ENCODE assay signal across 8 cellular contexts in the genomic region with DNA sequence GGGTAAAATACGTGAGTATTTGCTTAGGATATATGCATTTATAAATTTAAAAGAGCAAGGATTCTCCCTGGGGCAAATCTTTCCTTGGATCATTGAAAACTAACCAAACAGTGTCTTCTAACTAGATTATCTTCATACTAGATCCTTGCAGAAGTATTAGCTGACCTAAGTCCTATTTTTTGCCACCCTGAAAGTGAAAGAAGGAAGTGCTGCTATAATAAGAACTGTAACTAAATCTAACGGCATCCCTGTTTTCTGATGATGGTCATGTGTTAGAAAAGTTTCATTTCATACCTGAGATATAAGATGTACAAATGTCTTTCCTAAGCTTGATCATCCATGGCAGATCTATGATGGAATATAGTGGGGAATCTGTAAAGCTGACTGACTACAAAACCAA.
DNase-seq lines count a peak whose midpoint lies in the region; ATAC-seq lines count a peak whose summit lies in the region.

No MANE protein-coding gene starts in this region.

- H3K4me3 ChIP-seq in Karpas-422 (ENCODE audit: low read length) (no peak overlapping the region), skeletal muscle satellite cell (ENCODE audit: low read length) (peak overlapping the region; percentile 40)

- H3K9me3 ChIP-seq in Karpas-422 (ENCODE audit: low read length) (no peaks in the 10 kb centered on the region), skeletal muscle satellite cell (replicated peaks; ENCODE audit: low read length) (no peaks in the 10 kb centered on the region)

- H3K4me1 ChIP-seq in Karpas-422 (ENCODE audit: low read length): peaks cover 22% of the 10 kb centered on the region
- peaks cover 34% of the 10 kb centered on the region for H3K4me1 ChIP-seq in skeletal muscle satellite cell (ENCODE audit: control insufficient read depth, insufficient read depth, low read length)

- no peaks in the 10 kb centered on the region for H3K79me2 ChIP-seq in Karpas-422 (ENCODE audit: low read length)

- H3K27me3 ChIP-seq in Karpas-422 (ENCODE audit: low read length): no peaks in the 10 kb centered on the region
- no peaks in the 10 kb centered on the region for H3K27me3 ChIP-seq in skeletal muscle satellite cell (ENCODE audit: control insufficient read depth, insufficient read depth, low read length)

- peak; percentile 50 for DNase-seq in Karpas-422
- no peak for DNase-seq in epithelial cell of prostate (ENCODE audit: low read depth, low spot score)
- DNase-seq in NCI-H1417 treated with DMSO at 0.1 percent for 48 hours (lab: John Stamatoyannopoulos, UW): no peak
- no peak for DNase-seq in stimulated activated CD8-positive, alpha-beta memory T cell treated with anti-CD3 and anti-CD28 coated beads, Interleukin-4, amount 100 ng/mL, for 48 hours
- no peak for DNase-seq in NCI-H1092 treated with DMSO at 0.1 percent for 48 hours (lab: John Stamatoyannopoulos, UW)

- H3K4me2 ChIP-seq in Karpas-422 (ENCODE audit: low read depth, low read length, poor library complexity, severe bottlenecking): peak overlapping the region; percentile 55
- H3K4me2 ChIP-seq in skeletal muscle satellite cell (ENCODE audit: low read length): peak overlapping the region; percentile 71

- H3K9ac ChIP-seq in Karpas-422 (ENCODE audit: low read length) (no peak overlapping the region), skeletal muscle satellite cell (ENCODE audit: low read depth, low read length) (peak overlapping the region; percentile 84)

- no peaks in the 10 kb centered on the region for H3K9me2 ChIP-seq in Karpas-422 (replicated peaks; ENCODE audit: insufficient read depth, low read length)

- no peaks in the 10 kb centered on the region for H3K36me3 ChIP-seq in Karpas-422 (ENCODE audit: insufficient read depth, low read length)
- no peaks in the 10 kb centered on the region for H3K36me3 ChIP-seq in skeletal muscle satellite cell (ENCODE audit: insufficient read depth, low read length)

- H2AFZ ChIP-seq in Karpas-422 (ENCODE audit: low read length): no peak overlapping the region

- ATAC-seq in GM19397 (IDR thresholded peaks at IDR 0.05; ENCODE audit: unreplicated experiment) (peak; percentile 39), HG02840 (IDR thresholded peaks at IDR 0.05; ENCODE audit: low FRiP score, unreplicated experiment) (no peak)

- H4K20me1 ChIP-seq in Karpas-422 (ENCODE audit: insufficient read depth, low read depth, low read length): no peaks in the 10 kb centered on the region

- H3K27ac ChIP-seq in Karpas-422 (ENCODE audit: low read length): no peak overlapping the region
- H3K27ac ChIP-seq in epithelial cell of prostate: peak overlapping the region; percentile 26
